1 cellular context compared by ENCODE assay signal in the genomic region with DNA sequence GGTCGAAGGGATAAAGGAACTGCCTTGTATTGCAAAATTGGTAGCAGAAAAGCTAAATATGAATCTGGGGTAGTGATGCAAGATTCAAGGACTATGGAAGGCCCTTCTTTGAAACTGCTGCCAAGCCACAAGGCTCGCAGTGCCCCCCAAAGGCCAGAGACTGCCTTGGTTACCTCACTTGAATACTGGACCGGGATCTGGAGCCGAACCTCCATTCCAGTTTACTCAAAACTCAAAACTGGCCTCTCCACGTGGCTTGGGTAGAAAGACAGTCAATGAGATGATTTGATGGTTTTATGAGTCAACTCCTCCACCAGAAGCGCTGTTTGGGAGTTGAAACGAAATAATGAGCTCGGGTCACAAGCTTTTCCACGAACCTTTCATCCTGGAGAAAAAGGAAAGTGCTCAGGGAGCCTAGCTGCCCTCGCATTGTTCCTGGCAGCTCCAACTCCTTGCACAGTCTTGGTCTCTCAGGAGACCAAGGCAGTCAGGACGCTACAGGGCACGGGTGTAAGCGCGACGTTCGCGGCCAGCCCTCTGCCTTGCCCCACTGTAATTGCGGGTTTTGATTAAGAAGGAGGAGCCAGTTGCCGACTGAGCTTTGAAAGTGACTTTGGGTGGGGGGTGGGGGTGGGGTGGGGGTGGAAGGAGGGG.
A peak's percentile ranks its signal among the peaks of the same experiment; 100 is the strongest.
TF ChIP-seq lines count a peak whose summit lies in the region.

No MANE protein-coding gene starts in this region.

TF ChIP-seq in HEK293, 187 proteins besides CTCF, POLR2A, EP300 and RAD21 (continued from another document):
- TF ChIP-seq, protein P1, sequence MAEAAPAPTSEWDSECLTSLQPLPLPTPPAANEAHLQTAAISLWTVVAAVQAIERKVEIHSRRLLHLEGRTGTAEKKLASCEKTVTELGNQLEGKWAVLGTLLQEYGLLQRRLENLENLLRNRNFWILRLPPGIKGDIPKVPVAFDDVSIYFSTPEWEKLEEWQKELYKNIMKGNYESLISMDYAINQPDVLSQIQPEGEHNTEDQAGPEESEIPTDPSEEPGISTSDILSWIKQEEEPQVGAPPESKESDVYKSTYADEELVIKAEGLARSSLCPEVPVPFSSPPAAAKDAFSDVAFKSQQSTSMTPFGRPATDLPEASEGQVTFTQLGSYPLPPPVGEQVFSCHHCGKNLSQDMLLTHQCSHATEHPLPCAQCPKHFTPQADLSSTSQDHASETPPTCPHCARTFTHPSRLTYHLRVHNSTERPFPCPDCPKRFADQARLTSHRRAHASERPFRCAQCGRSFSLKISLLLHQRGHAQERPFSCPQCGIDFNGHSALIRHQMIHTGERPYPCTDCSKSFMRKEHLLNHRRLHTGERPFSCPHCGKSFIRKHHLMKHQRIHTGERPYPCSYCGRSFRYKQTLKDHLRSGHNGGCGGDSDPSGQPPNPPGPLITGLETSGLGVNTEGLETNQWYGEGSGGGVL (tag by site-specific recombination; IDR thresholded peaks at IDR 0.05), result no peak
- TF ChIP-seq PRDM1 (tag by site-specific recombination; IDR thresholded peaks at IDR 0.05) (peak; percentile 48), ZFP69B (tag by site-specific recombination; IDR thresholded peaks at IDR 0.05) (no peak), SCRT2 (tag by site-specific recombination; IDR thresholded peaks at IDR 0.05) (no peak), ZNF114 (tag by site-specific recombination; IDR thresholded peaks at IDR 0.05) (no peak)
